In the genomic region with DNA sequence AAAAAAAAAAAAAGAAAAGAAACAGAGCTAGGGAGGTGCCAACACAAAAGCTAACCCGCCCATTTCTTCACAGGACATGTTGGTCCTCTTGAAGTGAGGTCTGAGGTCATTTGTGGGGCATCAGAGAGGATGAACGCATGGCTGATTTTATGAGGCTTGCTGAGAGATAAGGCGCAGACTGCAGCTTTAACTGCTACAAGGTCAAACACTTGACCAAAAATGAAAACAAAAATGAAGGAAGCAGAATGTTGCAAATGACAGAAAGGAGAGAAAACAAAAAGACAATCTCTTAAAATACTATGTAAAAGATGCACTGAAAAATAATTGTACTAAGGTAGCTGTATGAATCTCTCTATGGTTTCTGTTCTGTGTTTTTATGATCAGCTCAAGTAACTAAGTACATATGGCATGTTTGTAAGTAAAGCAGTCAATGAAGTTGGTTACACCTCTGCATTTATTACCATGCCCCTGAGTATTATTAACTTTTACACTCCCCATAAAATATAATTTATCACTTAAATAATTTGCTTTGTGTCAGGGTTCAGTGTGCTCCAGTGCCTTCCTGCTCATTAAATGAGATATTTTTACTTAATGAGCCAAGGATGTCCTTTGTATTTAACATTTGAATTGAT, we compare ENCODE assay signal across 17 cellular contexts.
DNase-seq lines count a peak whose midpoint lies in the region; ATAC-seq and TF ChIP-seq lines count a peak whose summit lies in the region.
"Had no signal": no experiment of that assay in that cellular context is flagged by ENCODE, and none has a peak within 500 bp of the region (broad histone marks: within the 10 kb centered on the region; RNA-seq: fewer than 3 reads in every experiment).

No MANE protein-coding gene starts in this region.

- no peak overlapping the region for H3K4me3 ChIP-seq in thyroid gland (replicated peaks in 1 of 3)
- H3K4me3 ChIP-seq: body of pancreas, SJSA1, skin epidermis had no signal

- TF ChIP-seq CTCF in VCaP (conservative IDR thresholded peaks at IDR 0.05) (no peak), thyroid gland (IDR thresholded peaks at IDR 0.05) (no peak)

- H3K27me3 Mint-ChIP-seq in naive thymus-derived CD8-positive, alpha-beta T cell: peaks cover 4 to 16% (median 8%) of the 10 kb centered on the region in 5 donors
- H3K27me3 Mint-ChIP-seq in stimulated activated naive CD8-positive, alpha-beta T cell treated with anti-CD3 and anti-CD28 coated beads, Interleukin-15, amount 100 ng/mL, for 72 hours: peaks cover 20% of the 10 kb centered on the region

- peak overlapping the region; percentile 60 for H3K27ac ChIP-seq in VCaP
- H3K27ac ChIP-seq in thyroid gland: no peak overlapping the region
- H3K27ac ChIP-seq: body of pancreas, neutrophil, SJSA1, skin epidermis had no signal

- WGBS in thyroid gland, 2 donors: 45 to 55% methylated on average over 3 of the region's 3 CpGs

- H3K36me3 Mint-ChIP-seq in naive thymus-derived CD8-positive, alpha-beta T cell: no peaks in the 10 kb centered on the region
- H3K36me3 Mint-ChIP-seq: CD4-positive, alpha-beta memory T cell; memory B cell had no signal

- no peaks in the 10 kb centered on the region for H3K36me3 ChIP-seq in thyroid gland
- H3K36me3 ChIP-seq: neutrophil, SJSA1 had no signal

- no peak overlapping the region for H3K27ac Mint-ChIP-seq in naive thymus-derived CD8-positive, alpha-beta T cell
- H3K27ac Mint-ChIP-seq in stimulated activated naive CD8-positive, alpha-beta T cell treated with anti-CD3 and anti-CD28 coated beads, Interleukin-15, amount 100 ng/mL, for 72 hours: no peak overlapping the region
- H3K27ac Mint-ChIP-seq: CD4-positive, alpha-beta memory T cell; memory B cell had no signal

- H3K9me3 Mint-ChIP-seq in naive thymus-derived CD8-positive, alpha-beta T cell: no peaks in the 10 kb centered on the region
- H3K9me3 Mint-ChIP-seq in stimulated activated naive CD8-positive, alpha-beta T cell treated with anti-CD3 and anti-CD28 coated beads, Interleukin-15, amount 100 ng/mL, for 72 hours: no peaks in the 10 kb centered on the region
- H3K9me3 Mint-ChIP-seq: memory B cell had no signal

- H3K4me1 ChIP-seq in thyroid gland: peaks cover 15 to 16% of the 10 kb centered on the region in 2 donors
- H3K4me1 ChIP-seq: body of pancreas had no signal

- DNase-seq in NCI-H1417 (lab: John Stamatoyannopoulos, UW) (peak; percentile 4 to 58 (median 15)), NCI-H1417 treated with DMSO at 0.1 percent for 48 hours (lab: John Stamatoyannopoulos, UW) (no peak), NCI-H2029 treated with DMSO at 0.1 percent for 48 hours (lab: John Stamatoyannopoulos, UW) (peak; percentile 42), thyroid gland (peak; percentile 23 to 30), mucosa of gallbladder (ENCODE audit: low spot score) (no peak)
- DNase-seq in naive thymus-derived CD8-positive, alpha-beta T cell: no peak
- no peak for DNase-seq in stimulated activated naive CD8-positive, alpha-beta T cell treated with anti-CD3 and anti-CD28 coated beads, Interleukin-15, amount 100 ng/mL, for 72 hours
- DNase-seq: 8988T; body of pancreas; CD4-positive, alpha-beta memory T cell; NCI-H1105; stimulated activated naive CD8-positive, alpha-beta T cell treated with anti-CD3 and anti-CD28 coated beads, Interleukin-15, Interleukin-2, amounts not matched to agents 100 U/mL and 50 U/mL, for 24 hours had no signal

- H3K4me3 Mint-ChIP-seq in naive thymus-derived CD8-positive, alpha-beta T cell: no peak overlapping the region
- H3K4me3 Mint-ChIP-seq in stimulated activated naive CD8-positive, alpha-beta T cell treated with anti-CD3 and anti-CD28 coated beads, Interleukin-15, amount 100 ng/mL, for 72 hours: no peak overlapping the region
- H3K4me3 Mint-ChIP-seq: memory B cell had no signal

- intact Hi-C loops in thyroid gland (cut with DNase I): no loop called here

- no peaks in the 10 kb centered on the region for H3K27me3 ChIP-seq in thyroid gland
- H3K27me3 ChIP-seq: body of pancreas, neutrophil, SJSA1 had no signal

- no peak for ATAC-seq in naive thymus-derived CD8-positive, alpha-beta T cell
- ATAC-seq in stimulated activated naive CD8-positive, alpha-beta T cell treated with anti-CD3 and anti-CD28 coated beads, Interleukin-15, amount 100 ng/mL, for 72 hours: no peak
- ATAC-seq: body of pancreas; stimulated activated naive CD8-positive, alpha-beta T cell treated with anti-CD3 and anti-CD28 coated beads, Interleukin-15, Interleukin-2, amounts not matched to agents 100 U/mL and 50 U/mL, for 24 hours had no signal

- POLR2A ChIA-PET in naive thymus-derived CD8-positive, alpha-beta T cell (lab: Charles Lee): no interaction called here

- no peaks in the 10 kb centered on the region for H3K9me3 ChIP-seq in thyroid gland
- H3K9me3 ChIP-seq: neutrophil, SJSA1 had no signal

- H3K4me1 Mint-ChIP-seq in naive thymus-derived CD8-positive, alpha-beta T cell: peaks cover 0 to under 1% (median 0%) of the 10 kb centered on the region in 4 donors
- no peaks in the 10 kb centered on the region for H3K4me1 Mint-ChIP-seq in stimulated activated naive CD8-positive, alpha-beta T cell treated with anti-CD3 and anti-CD28 coated beads, Interleukin-15, amount 100 ng/mL, for 72 hours
- H3K4me1 Mint-ChIP-seq: CD4-positive, alpha-beta memory T cell; memory B cell had no signal

- TF ChIP-seq POLR2A in thyroid gland (IDR thresholded peaks at IDR 0.05): no peak

Comparison
In these comparisons a context has a peak if more than half of its experiments do, and no peak if none do; other contexts are left out.
1. DNase-seq: peak in NCI-H1417 (3 of 3), NCI-H2029 treated with DMSO at 0.1 percent for 48 hours (single experiment) and thyroid gland (2 of 2); none in NCI-H1417 treated with DMSO at 0.1 percent for 48 hours (single experiment), mucosa of gallbladder (single experiment), naive thymus-derived CD8-positive, alpha-beta T cell (0 of 10) and stimulated activated naive CD8-positive, alpha-beta T cell treated with anti-CD3 and anti-CD28 coated beads, Interleukin-15, amount 100 ng/mL, for 72 hours (0 of 2).